Comparison of ENCODE assay signal across 24 cellular contexts in genomic region chr9:137663584-137663983, GRCh38.
"Had no signal": no experiment of that assay in that cellular context is flagged by ENCODE, and none has a peak within 500 bp of the region (broad histone marks: within the 10 kb centered on the region; RNA-seq: fewer than 3 reads in every experiment).

No MANE protein-coding gene starts in this region.

- FAIRE-seq: colon had no signal

- H3K9me3 Mint-ChIP-seq: activated CD4-positive, alpha-beta memory T cell treated with anti-CD3 and anti-CD28 coated beads, Interleukin-2, amount 10 ng/mL, durations not matched to agents 7 days and 5 days; activated T-cell treated with anti-CD3 and anti-CD28 coated beads, Interleukin-2, amount 50 U/mL, for 4 hours; memory B cell; naive B cell; neural crest cell had no signal

- DNase-seq: activated CD4-positive, alpha-beta memory T cell treated with anti-CD3 and anti-CD28 coated beads, Interleukin-2, amount 10 ng/mL, durations not matched to agents 7 days and 5 days; activated CD4-positive, alpha-beta T cell treated with anti-CD3 and anti-CD28 coated beads for 48 hours; activated CD4-positive, CD25-positive, alpha-beta regulatory T cell; activated CD8-positive, alpha-beta memory T cell treated with anti-CD3 and anti-CD28 coated beads, Interleukin-2, amount 50 U/mL, for 4 hours; activated effector memory CD4-positive, alpha-beta T cell treated with Interleukin-2 at 50 U/mL for 16 hours; activated naive CD4-positive, alpha-beta T cell treated with anti-CD3 and anti-CD28 coated beads, Interleukin-2, amount 50 U/mL, for 16 hours; activated T-cell treated with anti-CD3 and anti-CD28 coated beads, Interleukin-2, amount 50 U/mL, for 4 hours; brain microvascular endothelial cell; central memory CD4-positive, alpha-beta T cell; dorsolateral prefrontal cortex; glutamatergic neuron; hypothalamus; left ventricle myocardium inferior; mucosa of descending colon; naive B cell; stimulated activated CD4-positive, alpha-beta T cell treated with anti-CD3 and anti-CD28 coated beads, Interleukin-2, amount 100 ng/mL, for 24 hours; stimulated activated naive CD8-positive, alpha-beta T cell treated with anti-CD3 and anti-CD28 coated beads, Interleukin-15, Interleukin-2, amounts not matched to agents 100 U/mL and 50 U/mL, for 24 hours; substantia nigra; uterus had no signal

- H3K4me3 Mint-ChIP-seq: activated CD4-positive, alpha-beta memory T cell treated with anti-CD3 and anti-CD28 coated beads, Interleukin-2, amount 10 ng/mL, durations not matched to agents 7 days and 5 days; activated T-cell treated with anti-CD3 and anti-CD28 coated beads, Interleukin-2, amount 50 U/mL, for 4 hours; memory B cell; neural crest cell had no signal

- H3K9me3 ChIP-seq: left ventricle myocardium inferior, mucosa of descending colon, tibial nerve, uterus had no signal

- H3K36me3 ChIP-seq: brain microvascular endothelial cell, left ventricle myocardium inferior, tibial nerve, uterus had no signal

- H3K27me3 Mint-ChIP-seq: activated CD4-positive, alpha-beta memory T cell treated with anti-CD3 and anti-CD28 coated beads, Interleukin-2, amount 10 ng/mL, durations not matched to agents 7 days and 5 days; memory B cell; naive B cell had no signal

- H3K27ac Mint-ChIP-seq: activated CD4-positive, alpha-beta memory T cell treated with anti-CD3 and anti-CD28 coated beads, Interleukin-2, amount 10 ng/mL, durations not matched to agents 7 days and 5 days had no signal

- H3K4me3 ChIP-seq: dorsolateral prefrontal cortex, left ventricle myocardium inferior, mucosa of descending colon, tibial nerve, uterus had no signal

- H3K27ac ChIP-seq: brain microvascular endothelial cell, dorsolateral prefrontal cortex, epithelial cell of prostate, left ventricle myocardium inferior, uterus had no signal

- H3K27me3 ChIP-seq: brain microvascular endothelial cell, dorsolateral prefrontal cortex, tibial nerve, uterus had no signal

- ATAC-seq: activated T-cell treated with anti-CD3 and anti-CD28 coated beads, Interleukin-2, amount 50 U/mL, for 4 hours; mucosa of descending colon; stimulated activated naive CD8-positive, alpha-beta T cell treated with anti-CD3 and anti-CD28 coated beads, Interleukin-15, Interleukin-2, amounts not matched to agents 100 U/mL and 50 U/mL, for 24 hours had no signal
